Comparison of ENCODE assay signal across 9 cellular contexts in genomic region chr2:5692561-5693287, GRCh38. TPM values are rescaled to one million over a fixed set of nuclear protein-coding genes. Genes with fewer than 3 reads are reported as not detected.
DNase-seq lines count a peak whose midpoint lies in the region; ATAC-seq and TF ChIP-seq lines count a peak whose summit lies in the region.
"Had no signal": no experiment of that assay in that cellular context is flagged by ENCODE, and none has a peak within 500 bp of the region (broad histone marks: within the 10 kb centered on the region; RNA-seq: fewer than 3 reads in every experiment).

No MANE protein-coding gene starts in this region.

- H3K36me3 ChIP-seq in MG63 (no peaks in the 10 kb centered on the region), neural cell (ENCODE audit: insufficient read depth, low read length) (peaks cover 11% of the 10 kb centered on the region)
- H3K36me3 ChIP-seq in CD8-positive, alpha-beta T cell (ENCODE audit: insufficient read depth, low read length) = no peaks in the 10 kb centered on the region

- H3K36me3 Mint-ChIP-seq in CD8-positive, alpha-beta T cell = no peaks in the 10 kb centered on the region

- no peaks in the 10 kb centered on the region for H3K9me3 ChIP-seq in MG63
- H3K9me3 ChIP-seq in neural cell (ENCODE audit: low read length) = no peaks in the 10 kb centered on the region
- no peaks in the 10 kb centered on the region for H3K9me3 ChIP-seq in CD8-positive, alpha-beta T cell (ENCODE audit: low read length)

- no peak overlapping the region for H3K4me2 ChIP-seq in neural cell (ENCODE audit: low read length)

- CTCF ChIA-PET in CD8-positive, alpha-beta T cell (lab: Charles Lee) = no interaction called here
- CTCF ChIA-PET in HEK293T (lab: Yijun Ruan, JAX) = interaction anchor here (0.7 kb wide), 1 partner anchor 131 kb away, joined by 3 read pairs; no protein-coding TSS in a partner anchor

- no peak overlapping the region for H2AFZ ChIP-seq in neural cell (ENCODE audit: low read depth, low read length)

- TF ChIP-seq EP300 in neural cell (conservative IDR thresholded peaks at IDR 0.05; ENCODE audit: poor library complexity, severe bottlenecking) = no peak

- DNase-seq in D341Med (ENCODE audit: low spot score) = peak; percentile 38
- DNase-seq in MG63 = peak; percentile 31
- no peak for DNase-seq in dorsolateral prefrontal cortex
- DNase-seq in CD8-positive, alpha-beta T cell = no peak
- no peak for DNase-seq in HEK293T (ENCODE audit: extremely low spot score)
- DNase-seq: MV-4-11 had no signal

- H3K4me3 ChIP-seq in MG63 (peak overlapping the region; percentile 46), dorsolateral prefrontal cortex (peak overlapping the region in 55 of 59 donors; percentile 6 to 63 (median 42)), neural cell (ENCODE audit: low read length) (peak overlapping the region; percentile 95)
- no peak overlapping the region for H3K4me3 ChIP-seq in CD8-positive, alpha-beta T cell (ENCODE audit: low read depth, low read length)

- no peaks in the 10 kb centered on the region for H3K9me3 Mint-ChIP-seq in CD8-positive, alpha-beta T cell

- H3K9me2 ChIP-seq in neural cell (ENCODE audit: insufficient read depth, low read length) = no peaks in the 10 kb centered on the region

- no peak for ATAC-seq in CD8-positive, alpha-beta T cell
- no peak for ATAC-seq in GM19452 (IDR thresholded peaks at IDR 0.05; ENCODE audit: unreplicated experiment)
- ATAC-seq in GM19035 (IDR thresholded peaks at IDR 0.05; ENCODE audit: unreplicated experiment) = no peak

- H3K27ac ChIP-seq in dorsolateral prefrontal cortex (peak overlapping the region in 2 of 59 donors; percentile 29 to 51), neural cell (ENCODE audit: low read length) (peak overlapping the region; percentile 99)
- H3K27ac ChIP-seq in CD8-positive, alpha-beta T cell (ENCODE audit: low read depth, low read length) = no peak overlapping the region

- H3F3A ChIP-seq in neural cell (ENCODE audit: insufficient read depth, low read length, poor library complexity, severe bottlenecking) = peaks cover 19% of the 10 kb centered on the region

- peak; percentile 35 for TF ChIP-seq RAD21 in neural cell (conservative IDR thresholded peaks at IDR 0.05)

- no peak overlapping the region for H3K4me3 Mint-ChIP-seq in CD8-positive, alpha-beta T cell

- H3K27me3 ChIP-seq in MG63 (peaks cover 55% of the 10 kb centered on the region), dorsolateral prefrontal cortex (peaks cover 0 to 95% (median 79%) of the 10 kb centered on the region in 45 donors), neural cell (ENCODE audit: insufficient read depth, low read depth, low read length) (no peaks in the 10 kb centered on the region)
- H3K27me3 ChIP-seq in CD8-positive, alpha-beta T cell (ENCODE audit: insufficient read depth, low read length) = no peaks in the 10 kb centered on the region

- H3K9ac ChIP-seq in neural cell (ENCODE audit: low read length) = peak overlapping the region; percentile 98

- POLR2A ChIA-PET in CD8-positive, alpha-beta T cell (lab: Charles Lee) = no interaction called here
- POLR2A ChIA-PET in HEK293T (lab: Yijun Ruan, JAX) = no interaction called here

- peaks cover 51% of the 10 kb centered on the region for H3K27me3 Mint-ChIP-seq in CD8-positive, alpha-beta T cell (ENCODE audit: low read depth)

- peaks cover 49% of the 10 kb centered on the region for H4K20me1 ChIP-seq in neural cell (ENCODE audit: insufficient read depth)

- H3K27ac Mint-ChIP-seq in CD8-positive, alpha-beta T cell = no peak overlapping the region

- peaks cover 74% of the 10 kb centered on the region for H3K79me2 ChIP-seq in neural cell (replicated peaks; ENCODE audit: insufficient read depth, low read length)

- H3K4me1 Mint-ChIP-seq in CD8-positive, alpha-beta T cell (ENCODE audit: low read depth) = peaks cover 10% of the 10 kb centered on the region

- H3K4me1 ChIP-seq in CD8-positive, alpha-beta T cell (ENCODE audit: insufficient read depth, low read length) = no peaks in the 10 kb centered on the region

- TF ChIP-seq CTCF in dorsolateral prefrontal cortex (IDR thresholded peaks at IDR 0.05 in 54 of 56, conservative IDR thresholded peaks at IDR 0.05 in 2 of 56; ENCODE audit: low read depth in 1 of 56, partially characterized antibody in 56 of 56) (no peak), neural cell (IDR thresholded peaks at IDR 0.05; ENCODE audit: poor library complexity, severe bottlenecking) (no peak)
- no peak for TF ChIP-seq CTCF in CD8-positive, alpha-beta T cell (IDR thresholded peaks at IDR 0.05)

- intact Hi-C loops in dorsolateral prefrontal cortex (cut with DNase I) = no loop called here
- intact Hi-C loops in CD8-positive, alpha-beta T cell (cut with DNase I, micrococcal nuclease) = no loop called here

TF ChIP-seq in neural cell, 6 proteins besides CTCF, POLR2A, EP300 and RAD21:
- no peak for TF ChIP-seq EZH2 (IDR thresholded peaks at IDR 0.05; ENCODE audit: borderline replicate concordance, insufficient read depth, low read length, poor library complexity, severe bottlenecking)
- no peak for TF ChIP-seq SMC3 (conservative IDR thresholded peaks at IDR 0.05; ENCODE audit: poor library complexity)
- TF ChIP-seq, protein P1, sequence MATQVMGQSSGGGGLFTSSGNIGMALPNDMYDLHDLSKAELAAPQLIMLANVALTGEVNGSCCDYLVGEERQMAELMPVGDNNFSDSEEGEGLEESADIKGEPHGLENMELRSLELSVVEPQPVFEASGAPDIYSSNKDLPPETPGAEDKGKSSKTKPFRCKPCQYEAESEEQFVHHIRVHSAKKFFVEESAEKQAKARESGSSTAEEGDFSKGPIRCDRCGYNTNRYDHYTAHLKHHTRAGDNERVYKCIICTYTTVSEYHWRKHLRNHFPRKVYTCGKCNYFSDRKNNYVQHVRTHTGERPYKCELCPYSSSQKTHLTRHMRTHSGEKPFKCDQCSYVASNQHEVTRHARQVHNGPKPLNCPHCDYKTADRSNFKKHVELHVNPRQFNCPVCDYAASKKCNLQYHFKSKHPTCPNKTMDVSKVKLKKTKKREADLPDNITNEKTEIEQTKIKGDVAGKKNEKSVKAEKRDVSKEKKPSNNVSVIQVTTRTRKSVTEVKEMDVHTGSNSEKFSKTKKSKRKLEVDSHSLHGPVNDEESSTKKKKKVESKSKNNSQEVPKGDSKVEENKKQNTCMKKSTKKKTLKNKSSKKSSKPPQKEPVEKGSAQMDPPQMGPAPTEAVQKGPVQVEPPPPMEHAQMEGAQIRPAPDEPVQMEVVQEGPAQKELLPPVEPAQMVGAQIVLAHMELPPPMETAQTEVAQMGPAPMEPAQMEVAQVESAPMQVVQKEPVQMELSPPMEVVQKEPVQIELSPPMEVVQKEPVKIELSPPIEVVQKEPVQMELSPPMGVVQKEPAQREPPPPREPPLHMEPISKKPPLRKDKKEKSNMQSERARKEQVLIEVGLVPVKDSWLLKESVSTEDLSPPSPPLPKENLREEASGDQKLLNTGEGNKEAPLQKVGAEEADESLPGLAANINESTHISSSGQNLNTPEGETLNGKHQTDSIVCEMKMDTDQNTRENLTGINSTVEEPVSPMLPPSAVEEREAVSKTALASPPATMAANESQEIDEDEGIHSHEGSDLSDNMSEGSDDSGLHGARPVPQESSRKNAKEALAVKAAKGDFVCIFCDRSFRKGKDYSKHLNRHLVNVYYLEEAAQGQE (IDR thresholded peaks at IDR 0.05; ENCODE audit: borderline replicate concordance) = peak; percentile 48
- TF ChIP-seq MXI1 (conservative IDR thresholded peaks at IDR 0.05; ENCODE audit: poor library complexity, severe bottlenecking) = no peak
- peak; percentile 39 for TF ChIP-seq POLR2AphosphoS5 (IDR thresholded peaks at IDR 0.05)
- TF ChIP-seq TAF1 (IDR thresholded peaks at IDR 0.05; ENCODE audit: low read depth) = peak; percentile 36

TF ChIP-seq in HEK293T, 16 proteins besides CTCF, POLR2A, EP300 and RAD21:
- TF ChIP-seq SUZ12 (IDR thresholded peaks at IDR 0.05) (no peak), ELF4 (IDR thresholded peaks at IDR 0.05) (no peak), L3MBTL2 (conservative IDR thresholded peaks at IDR 0.05) (no peak)

RNA-seq across cellular contexts. Expression of gene SOX11, which starts 0.5 kb away (rescaled TPM):
- total RNA-seq in MG63 (2014; rRNA removed; shearing (Covaris generic); ENCODE audit: low replicate concordance) = 2.8 and 3.8 TPM in 2 replicates
- total RNA-seq in dorsolateral prefrontal cortex = 1 to 10 TPM; 1.0 to 3.3 (median 1.9) TPM
- polyA plus RNA-seq in neural cell = 135 and 146 TPM in 2 replicates
- 578 and 597 TPM in 2 replicates for polyA minus RNA-seq in neural cell
- total RNA-seq in CD8-positive, alpha-beta T cell = not detected

Comparison
In these comparisons a context has a peak if more than half of its experiments do, and no peak if none do; other contexts are left out.
1. DNase-seq: peak in D341Med (single experiment) and MG63 (single experiment); none in dorsolateral prefrontal cortex (0 of 10), CD8-positive, alpha-beta T cell (0 of 7) and HEK293T (single experiment).